17 cellular contexts compared by ENCODE assay signal in the genomic region with DNA sequence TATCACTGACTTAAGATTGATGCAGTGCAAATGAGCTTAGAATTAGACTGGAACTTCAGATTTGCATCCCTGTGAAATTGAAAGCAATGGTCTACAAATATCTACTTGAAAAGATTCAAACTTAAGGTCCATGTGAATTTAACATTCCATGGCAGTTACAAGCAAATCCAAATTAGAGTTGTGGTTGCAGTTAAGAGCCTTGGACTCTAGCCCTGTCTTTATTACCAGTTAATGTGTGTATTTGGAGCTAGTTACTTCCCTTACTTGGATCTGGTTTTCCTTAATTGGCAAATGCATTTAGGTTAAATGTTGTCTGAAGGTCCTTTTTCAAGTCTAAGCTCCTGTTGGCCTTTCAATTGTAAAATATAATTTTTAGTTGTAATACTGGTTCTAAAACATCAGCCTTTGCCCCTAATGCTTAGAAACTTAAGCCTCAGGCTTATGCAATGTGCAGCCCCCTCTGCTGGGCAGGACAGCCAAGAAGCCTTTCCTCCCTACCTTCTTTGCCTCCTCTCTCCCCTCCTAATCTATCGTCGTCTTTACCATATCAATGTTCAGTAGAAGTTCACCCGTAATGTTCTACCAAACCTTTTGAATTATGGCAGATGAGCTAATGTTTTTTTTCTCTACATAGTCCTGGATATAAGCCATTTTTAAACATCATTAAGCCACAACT. TPM values are rescaled to one million over a fixed set of nuclear protein-coding genes. Genes with fewer than 3 reads are reported as not detected.
DNase-seq lines count a peak whose midpoint lies in the region; ATAC-seq, FAIRE-seq and TF ChIP-seq lines count a peak whose summit lies in the region.
"Had no signal": no experiment of that assay in that cellular context is flagged by ENCODE, and none has a peak within 500 bp of the region (broad histone marks: within the 10 kb centered on the region; RNA-seq: fewer than 3 reads in every experiment).

No MANE protein-coding gene starts in this region.

- H3K27me3 ChIP-seq in OCI-LY3 (ENCODE audit: low read depth, low read length): no peaks in the 10 kb centered on the region
- H3K27me3 ChIP-seq in small intestine (ENCODE audit: control insufficient read depth in 2 of 2, insufficient read depth in 2 of 2, low read length in 2 of 2): no peaks in the 10 kb centered on the region
- H3K27me3 ChIP-seq in adrenal gland: no peaks in the 10 kb centered on the region
- H3K27me3 ChIP-seq: breast epithelium, Peyer's patch had no signal

- intact Hi-C loops in activated naive CD4-positive, alpha-beta T cell treated with anti-CD3 and anti-CD28 coated beads for 36 hours (cut with micrococcal nuclease): no loop called here
- intact Hi-C loops in adrenal gland (cut with DNase I): no loop called here

- no peak for TF ChIP-seq POLR2A in adrenal gland (IDR thresholded peaks at IDR 0.05)

- no peak for ATAC-seq in activated naive CD4-positive, alpha-beta T cell treated with anti-CD3 and anti-CD28 coated beads, Interleukin-2, amount 50 U/mL, for 72 hours
- ATAC-seq in GM19351 (IDR thresholded peaks at IDR 0.05; ENCODE audit: unreplicated experiment) (no peak), HG03439 (IDR thresholded peaks at IDR 0.05; ENCODE audit: unreplicated experiment) (no peak)
- ATAC-seq: esophagus mucosa, mucosa of descending colon, sciatic nerve had no signal

- H3K4me1 ChIP-seq in OCI-LY3 (ENCODE audit: low read length): peaks cover 7% of the 10 kb centered on the region
- H3K4me1 ChIP-seq in small intestine (ENCODE audit: control insufficient read depth in 2 of 2, insufficient read depth in 1 of 2, low read depth in 1 of 2, low read length in 1 of 2): no peaks in the 10 kb centered on the region
- H3K4me1 ChIP-seq in adrenal gland (replicated peaks in 1 of 2): no peaks in the 10 kb centered on the region
- H3K4me1 ChIP-seq: breast epithelium, Peyer's patch had no signal

- peaks cover 74% of the 10 kb centered on the region for H3K36me3 ChIP-seq in OCI-LY3 (replicated peaks; ENCODE audit: low read depth, low read length)
- H3K36me3 ChIP-seq in small intestine (ENCODE audit: control insufficient read depth in 2 of 2, insufficient read depth in 2 of 2, low read length in 2 of 2): peaks cover 13 to 26% of the 10 kb centered on the region in 2 donors
- H3K36me3 ChIP-seq in adrenal gland (replicated peaks in 1 of 2): peaks cover 0 to 41% of the 10 kb centered on the region in 2 donors

- H3K27ac ChIP-seq in OCI-LY3 (ENCODE audit: low read length): no peak overlapping the region
- no peak overlapping the region for H3K27ac ChIP-seq in small intestine (ENCODE audit: low read depth in 1 of 2, low read length in 1 of 2)
- no peak overlapping the region for H3K27ac ChIP-seq in adrenal gland
- H3K27ac ChIP-seq: breast epithelium, GM23248, Peyer's patch had no signal

- TF ChIP-seq CTCF in OCI-LY3 (IDR thresholded peaks at IDR 0.05; ENCODE audit: low read depth, low read length) (peak; percentile 33), choroid plexus epithelial cell (conservative IDR thresholded peaks at IDR 0.05; ENCODE audit: low read depth, low read length) (peak; percentile 43), adrenal gland (IDR thresholded peaks at IDR 0.05) (no peak)

- H3K27me3 Mint-ChIP-seq in activated naive CD4-positive, alpha-beta T cell treated with anti-CD3 and anti-CD28 coated beads for 36 hours (ENCODE audit: low read depth): no peaks in the 10 kb centered on the region
- H3K27me3 Mint-ChIP-seq: IgD-negative memory B cell had no signal

- H3K9me3 ChIP-seq in OCI-LY3 (ENCODE audit: insufficient read depth, low read length) (peaks cover 2% of the 10 kb centered on the region; the same call in 1 of the 2 replicates), small intestine (ENCODE audit: control insufficient read depth, low read depth) (no peaks in the 10 kb centered on the region), adrenal gland (replicated peaks in 1 of 3) (no peaks in the 10 kb centered on the region)

- no peaks in the 10 kb centered on the region for H3K79me2 ChIP-seq in OCI-LY3 (ENCODE audit: low read length)

- H3K4me1 Mint-ChIP-seq in activated naive CD4-positive, alpha-beta T cell treated with anti-CD3 and anti-CD28 coated beads for 36 hours (ENCODE audit: low read depth): peaks cover 10% of the 10 kb centered on the region
- H3K4me1 Mint-ChIP-seq: IgD-negative memory B cell had no signal

- 0 out of 2 replicates have a peak, but pooled peaks cover 5% of the 10 kb centered on the region for H4K20me1 ChIP-seq in OCI-LY3 (ENCODE audit: insufficient read depth, low read length)

- H3K4me3 Mint-ChIP-seq in activated naive CD4-positive, alpha-beta T cell treated with anti-CD3 and anti-CD28 coated beads for 36 hours: no peak overlapping the region
- H3K4me3 Mint-ChIP-seq: IgD-negative memory B cell had no signal

- no peak overlapping the region for H3K4me2 ChIP-seq in OCI-LY3 (ENCODE audit: low read length)

- CTCF ChIA-PET in activated naive CD4-positive, alpha-beta T cell treated with anti-CD3 and anti-CD28 coated beads for 36 hours (lab: Charles Lee): interaction anchor here (0.6 to 1.3 kb wide), 5 partner anchors 9 to 173 kb away, joined by 3 to 5 read pairs (median 4); no protein-coding TSS in a partner anchor

- no peak overlapping the region for H3K27ac Mint-ChIP-seq in activated naive CD4-positive, alpha-beta T cell treated with anti-CD3 and anti-CD28 coated beads for 36 hours
- peak overlapping the region in 1 of 2 donors; percentile 72 for H3K27ac Mint-ChIP-seq in activated naive CD4-positive, alpha-beta T cell treated with anti-CD3 and anti-CD28 coated beads, Interleukin-2, amount 50 U/mL, for 72 hours
- H3K27ac Mint-ChIP-seq: IgD-negative memory B cell had no signal

- no peak for FAIRE-seq in small intestine (lab: Jason Lieb, UNC)

- peaks cover 4% of the 10 kb centered on the region for H3K9me3 Mint-ChIP-seq in activated naive CD4-positive, alpha-beta T cell treated with anti-CD3 and anti-CD28 coated beads for 36 hours
- peaks cover 3 to 4% of the 10 kb centered on the region in 2 donors for H3K9me3 Mint-ChIP-seq in activated naive CD4-positive, alpha-beta T cell treated with anti-CD3 and anti-CD28 coated beads, Interleukin-2, amount 50 U/mL, for 72 hours

- H3K4me3 ChIP-seq in OCI-LY3 (ENCODE audit: low read length) (no peak overlapping the region), choroid plexus epithelial cell (ENCODE audit: low read depth, low read length) (no peak overlapping the region), small intestine (ENCODE audit: low read depth in 1 of 2, low read length in 2 of 2) (no peak overlapping the region), adrenal gland (no peak overlapping the region)
- H3K4me3 ChIP-seq: breast epithelium, GM23248, mucosa of descending colon, Peyer's patch had no signal

- H3K36me3 Mint-ChIP-seq in activated naive CD4-positive, alpha-beta T cell treated with anti-CD3 and anti-CD28 coated beads for 36 hours (ENCODE audit: low read depth): peaks cover 51% of the 10 kb centered on the region
- peaks cover 9 to 54% of the 10 kb centered on the region in 2 donors for H3K36me3 Mint-ChIP-seq in activated naive CD4-positive, alpha-beta T cell treated with anti-CD3 and anti-CD28 coated beads, Interleukin-2, amount 50 U/mL, for 72 hours

- peak; percentile 30 for DNase-seq in activated naive CD4-positive, alpha-beta T cell treated with anti-CD3 and anti-CD28 coated beads for 36 hours
- DNase-seq in activated naive CD4-positive, alpha-beta T cell treated with anti-CD3 and anti-CD28 coated beads, Interleukin-2, amount 50 U/mL, for 72 hours (ENCODE audit: low spot score in 2 of 2): no peak
- DNase-seq in choroid plexus epithelial cell (ENCODE audit: low read depth): no peak
- DNase-seq in small intestine: peak; percentile 5
- DNase-seq in adrenal gland: no peak
- DNase-seq: activated CD8-positive, alpha-beta memory T cell treated with anti-CD3 and anti-CD28 coated beads, Interleukin-2, amount 50 U/mL, for 4 hours; GM23248; mucosa of descending colon; NCI-H1930; Peyer's patch had no signal

- 89 to 95% (median 94%) methylated on average over 3 of the region's 3 CpGs for WGBS in small intestine, 3 donors
- WGBS in adrenal gland, 4 donors: 66 to 88% (median 88%) methylated on average over 3 of the region's 3 CpGs

- no peak overlapping the region for H3K9ac ChIP-seq in OCI-LY3 (ENCODE audit: low read length)
- H3K9ac ChIP-seq: GM23248 had no signal

- no peak overlapping the region for H2AFZ ChIP-seq in OCI-LY3 (ENCODE audit: low read depth, low read length)
- H2AFZ ChIP-seq: GM23248 had no signal

RNA-seq across cellular contexts. Expression of a gene that starts 59.5 kb away (rescaled TPM):
- total RNA-seq in activated naive CD4-positive, alpha-beta T cell treated with anti-CD3 and anti-CD28 coated beads for 36 hours: 10 to 100 TPM; 23.5 to 27.1 TPM
- total RNA-seq in activated naive CD4-positive, alpha-beta T cell treated with anti-CD3 and anti-CD28 coated beads, Interleukin-2, amount 50 U/mL, for 72 hours: 10 to 100 TPM; 22.5 to 22.8 TPM
- polyA plus RNA-seq in small intestine: 1 to 10 TPM; 2.0 to 8.1 (median 2.2) TPM
- total RNA-seq in adrenal gland: 100 to 1,000 TPM in 1 of 8 donors, 10 to 100 TPM in 7; 26.9 to 120 (median 38.6) TPM
- polyA plus RNA-seq in adrenal gland: 10 to 100 TPM in 1 of 3 donors, 1 to 10 TPM in 2; 6.0 to 73.1 (median 6.4) TPM

Comparison
In these comparisons a context has a peak if more than half of its experiments do, and no peak if none do; other contexts are left out.
1. DNase-seq: peak in activated naive CD4-positive, alpha-beta T cell treated with anti-CD3 and anti-CD28 coated beads for 36 hours (single experiment) and small intestine (single experiment); none in activated naive CD4-positive, alpha-beta T cell treated with anti-CD3 and anti-CD28 coated beads, Interleukin-2, amount 50 U/mL, for 72 hours (0 of 2), choroid plexus epithelial cell (single experiment) and adrenal gland (0 of 7).
2. CTCF ChIP-seq: peak in OCI-LY3 (single experiment) and choroid plexus epithelial cell (single experiment); none in adrenal gland (0 of 6).